In the genomic region with DNA sequence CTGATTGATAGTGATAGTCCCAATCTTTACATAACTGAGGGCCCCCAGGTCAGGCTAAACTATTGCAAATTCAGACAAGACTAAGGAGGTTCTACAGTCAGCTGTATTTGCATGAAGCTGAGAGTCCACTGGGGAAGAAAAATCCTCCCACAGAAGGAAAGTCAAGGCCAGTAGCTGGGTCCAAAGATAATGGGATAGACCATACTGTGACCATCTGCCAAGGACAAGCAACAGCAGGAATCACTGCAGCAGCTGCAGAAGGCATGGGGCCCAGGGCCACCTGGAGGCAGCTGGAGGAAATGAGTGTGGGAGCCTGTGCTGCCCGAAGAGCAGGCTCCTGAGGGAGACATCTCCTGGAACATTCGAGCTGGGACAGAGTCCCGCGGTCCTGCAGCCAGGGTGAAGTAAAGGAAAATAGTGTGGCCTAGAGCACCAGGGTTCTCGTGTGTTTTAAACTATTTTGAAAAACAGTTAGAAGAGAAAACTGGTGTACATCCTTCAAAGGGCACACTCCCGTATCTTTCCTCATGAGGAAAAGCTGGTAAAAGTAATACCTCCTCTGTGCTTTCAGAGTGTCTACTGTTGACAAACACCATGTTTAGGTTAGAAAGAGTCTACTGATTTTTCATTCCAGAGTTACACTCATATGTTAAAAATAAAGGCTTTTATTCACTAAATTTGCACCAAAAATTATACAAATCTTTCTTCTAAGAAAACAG, we compare ENCODE assay signal across 1 cellular context.
TF ChIP-seq lines count a peak whose summit lies in the region.

No MANE protein-coding gene starts in this region.

TF ChIP-seq in SK-N-SH, 30 proteins besides CTCF, POLR2A, EP300 and RAD21 (continued from another document):
- TF ChIP-seq, protein P1, sequence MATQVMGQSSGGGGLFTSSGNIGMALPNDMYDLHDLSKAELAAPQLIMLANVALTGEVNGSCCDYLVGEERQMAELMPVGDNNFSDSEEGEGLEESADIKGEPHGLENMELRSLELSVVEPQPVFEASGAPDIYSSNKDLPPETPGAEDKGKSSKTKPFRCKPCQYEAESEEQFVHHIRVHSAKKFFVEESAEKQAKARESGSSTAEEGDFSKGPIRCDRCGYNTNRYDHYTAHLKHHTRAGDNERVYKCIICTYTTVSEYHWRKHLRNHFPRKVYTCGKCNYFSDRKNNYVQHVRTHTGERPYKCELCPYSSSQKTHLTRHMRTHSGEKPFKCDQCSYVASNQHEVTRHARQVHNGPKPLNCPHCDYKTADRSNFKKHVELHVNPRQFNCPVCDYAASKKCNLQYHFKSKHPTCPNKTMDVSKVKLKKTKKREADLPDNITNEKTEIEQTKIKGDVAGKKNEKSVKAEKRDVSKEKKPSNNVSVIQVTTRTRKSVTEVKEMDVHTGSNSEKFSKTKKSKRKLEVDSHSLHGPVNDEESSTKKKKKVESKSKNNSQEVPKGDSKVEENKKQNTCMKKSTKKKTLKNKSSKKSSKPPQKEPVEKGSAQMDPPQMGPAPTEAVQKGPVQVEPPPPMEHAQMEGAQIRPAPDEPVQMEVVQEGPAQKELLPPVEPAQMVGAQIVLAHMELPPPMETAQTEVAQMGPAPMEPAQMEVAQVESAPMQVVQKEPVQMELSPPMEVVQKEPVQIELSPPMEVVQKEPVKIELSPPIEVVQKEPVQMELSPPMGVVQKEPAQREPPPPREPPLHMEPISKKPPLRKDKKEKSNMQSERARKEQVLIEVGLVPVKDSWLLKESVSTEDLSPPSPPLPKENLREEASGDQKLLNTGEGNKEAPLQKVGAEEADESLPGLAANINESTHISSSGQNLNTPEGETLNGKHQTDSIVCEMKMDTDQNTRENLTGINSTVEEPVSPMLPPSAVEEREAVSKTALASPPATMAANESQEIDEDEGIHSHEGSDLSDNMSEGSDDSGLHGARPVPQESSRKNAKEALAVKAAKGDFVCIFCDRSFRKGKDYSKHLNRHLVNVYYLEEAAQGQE (IDR thresholded peaks at IDR 0.05; ENCODE audit: low read depth, low read length) = 0 out of 2 replicates have a peak, but pooled peaks have one; percentile 22
- TF ChIP-seq FOSL2 (IDR thresholded peaks at IDR 0.05; ENCODE audit: borderline replicate concordance, low read depth) (no peak), GABPA (IDR thresholded peaks at IDR 0.05; ENCODE audit: low read depth) (no peak), RXRA (IDR thresholded peaks at IDR 0.05; ENCODE audit: borderline replicate concordance, low read depth) (no peak), GATA2 (CRISPR knock-in tag; IDR thresholded peaks at IDR 0.05) (no peak), SMC3 (IDR thresholded peaks at IDR 0.05; ENCODE audit: low read depth, low read length) (peak; percentile 43), TAF1 (IDR thresholded peaks at IDR 0.05; ENCODE audit: borderline replicate concordance, low read depth, low read length) (no peak)
- TF ChIP-seq, protein P2, sequence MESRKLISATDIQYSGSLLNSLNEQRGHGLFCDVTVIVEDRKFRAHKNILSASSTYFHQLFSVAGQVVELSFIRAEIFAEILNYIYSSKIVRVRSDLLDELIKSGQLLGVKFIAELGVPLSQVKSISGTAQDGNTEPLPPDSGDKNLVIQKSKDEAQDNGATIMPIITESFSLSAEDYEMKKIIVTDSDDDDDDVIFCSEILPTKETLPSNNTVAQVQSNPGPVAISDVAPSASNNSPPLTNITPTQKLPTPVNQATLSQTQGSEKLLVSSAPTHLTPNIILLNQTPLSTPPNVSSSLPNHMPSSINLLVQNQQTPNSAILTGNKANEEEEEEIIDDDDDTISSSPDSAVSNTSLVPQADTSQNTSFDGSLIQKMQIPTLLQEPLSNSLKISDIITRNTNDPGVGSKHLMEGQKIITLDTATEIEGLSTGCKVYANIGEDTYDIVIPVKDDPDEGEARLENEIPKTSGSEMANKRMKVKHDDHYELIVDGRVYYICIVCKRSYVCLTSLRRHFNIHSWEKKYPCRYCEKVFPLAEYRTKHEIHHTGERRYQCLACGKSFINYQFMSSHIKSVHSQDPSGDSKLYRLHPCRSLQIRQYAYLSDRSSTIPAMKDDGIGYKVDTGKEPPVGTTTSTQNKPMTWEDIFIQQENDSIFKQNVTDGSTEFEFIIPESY (IDR thresholded peaks at IDR 0.05; ENCODE audit: borderline replicate concordance, low read depth) = no peak
TF ChIP-seq in SK-N-SH: peak in this region for 4.
